In the genomic region with DNA sequence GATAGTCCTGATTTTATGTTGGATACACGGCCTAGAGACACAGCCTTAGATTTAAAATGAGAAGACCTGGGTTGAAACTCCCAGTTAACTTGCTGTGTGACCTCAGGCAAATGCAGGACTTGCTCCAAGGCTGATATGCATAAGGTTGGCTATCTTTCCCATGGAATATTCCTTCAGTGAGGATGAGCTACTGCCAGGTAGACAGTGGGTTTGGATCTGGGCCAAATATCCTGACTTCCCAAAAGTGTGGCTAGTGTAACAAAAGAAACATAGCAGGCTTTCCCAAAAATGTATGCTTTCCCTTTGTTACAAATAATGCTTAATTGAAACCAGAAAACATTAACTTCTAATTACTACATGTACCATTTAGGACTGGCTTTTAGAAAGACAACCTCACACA, we compare ENCODE assay signal across 8 cellular contexts. TPM values are rescaled to one million over a fixed set of nuclear protein-coding genes. Genes with fewer than 3 reads are reported as not detected.
DNase-seq lines count a peak whose midpoint lies in the region; FAIRE-seq and TF ChIP-seq lines count a peak whose summit lies in the region.

No MANE protein-coding gene starts in this region.

- no peak for DNase-seq in CD4-positive, alpha-beta memory T cell
- DNase-seq in NB4 (ENCODE audit: low read depth) (no peak), NCI-H2029 (lab: John Stamatoyannopoulos, UW) (no peak), NCI-H2081 treated with DMSO at 0.1 percent for 48 hours (lab: John Stamatoyannopoulos, UW) (no peak), germinal center (ENCODE audit: low spot score) (no peak), GM12892 (ENCODE audit: insufficient read length) (no peak)

- H3K4me3 ChIP-seq in CD4-positive, alpha-beta memory T cell (ENCODE audit: low read length in 2 of 2), result peak overlapping the region; percentile 4 to 82
- peak overlapping the region; percentile 80 for H3K4me3 ChIP-seq in NB4 (ENCODE audit: low read depth, low read length)
- H3K4me3 ChIP-seq in duodenal mucosa (ENCODE audit: low read depth in 1 of 2, low read length in 2 of 2), result peak overlapping the region; percentile 84 to 86
- peak overlapping the region; percentile 69 for H3K4me3 ChIP-seq in neuron (ENCODE audit: low read length)

- no peaks in the 10 kb centered on the region for H3K27me3 Mint-ChIP-seq in CD4-positive, alpha-beta memory T cell

- H3K9me3 ChIP-seq in CD4-positive, alpha-beta memory T cell (ENCODE audit: control insufficient read depth in 1 of 2, low read length in 2 of 2), result no peaks in the 10 kb centered on the region
- H3K9me3 ChIP-seq in duodenal mucosa (ENCODE audit: control insufficient read depth in 1 of 2, low read length in 2 of 2) (no peaks in the 10 kb centered on the region), neuron (ENCODE audit: low read length) (no peaks in the 10 kb centered on the region)

- peak overlapping the region; percentile 98 for H2AFZ ChIP-seq in neuron (ENCODE audit: low read depth, low read length)

- no peak for FAIRE-seq in GM12892 (lab: Jason Lieb, UNC)

- peak overlapping the region; percentile 86 to 96 (median 92) for H3K4me3 Mint-ChIP-seq in CD4-positive, alpha-beta memory T cell

- peaks cover 39 to 55% (median 49%) of the 10 kb centered on the region in 4 donors for H3K4me1 Mint-ChIP-seq in CD4-positive, alpha-beta memory T cell

- no peaks in the 10 kb centered on the region for H3K36me3 ChIP-seq in CD4-positive, alpha-beta memory T cell (ENCODE audit: insufficient read depth, low read length)
- H3K36me3 ChIP-seq in duodenal mucosa (ENCODE audit: control insufficient read depth in 1 of 2, insufficient read depth in 2 of 2, low read length in 2 of 2), result no peaks in the 10 kb centered on the region
- H3K36me3 ChIP-seq in neuron (ENCODE audit: insufficient read depth, low read length), result no peaks in the 10 kb centered on the region

- peak overlapping the region; percentile 68 for H3K27ac ChIP-seq in CD4-positive, alpha-beta memory T cell (ENCODE audit: low read depth, low read length)
- no peak overlapping the region for H3K27ac ChIP-seq in duodenal mucosa (ENCODE audit: low read depth, low read length)

- no peak for TF ChIP-seq CTCF in NB4 (IDR thresholded peaks at IDR 0.05; ENCODE audit: low read depth, low read length)

- TF ChIP-seq POLR2A in NB4 (IDR thresholded peaks at IDR 0.05; ENCODE audit: extremely low read depth, insufficient read length), result no peak
- no peak for TF ChIP-seq POLR2A in GM12892 (IDR thresholded peaks at IDR 0.05; ENCODE audit: low read depth, low read length)

- peaks cover 44% of the 10 kb centered on the region for H3K4me1 ChIP-seq in CD4-positive, alpha-beta memory T cell (ENCODE audit: insufficient read depth, low read length)
- peaks cover 20 to 32% of the 10 kb centered on the region in 2 donors for H3K4me1 ChIP-seq in duodenal mucosa (ENCODE audit: control insufficient read depth in 1 of 2, insufficient read depth in 2 of 2, low read length in 2 of 2)
- H3K4me1 ChIP-seq in neuron (ENCODE audit: insufficient read depth, low read length), result peaks cover 15% of the 10 kb centered on the region

- H3K27me3 ChIP-seq in CD4-positive, alpha-beta memory T cell (ENCODE audit: insufficient read depth, low read length), result no peaks in the 10 kb centered on the region
- no peaks in the 10 kb centered on the region for H3K27me3 ChIP-seq in duodenal mucosa (ENCODE audit: control insufficient read depth in 1 of 2, insufficient read depth in 2 of 2, low read length in 2 of 2)
- H3K27me3 ChIP-seq in neuron (ENCODE audit: insufficient read depth, low read length), result peaks cover 4% of the 10 kb centered on the region

- peak overlapping the region; percentile 86 to 98 (median 96) for H3K27ac Mint-ChIP-seq in CD4-positive, alpha-beta memory T cell

- H3K9ac ChIP-seq in duodenal mucosa (ENCODE audit: low read depth in 1 of 2, low read length in 2 of 2), result peak overlapping the region; percentile 70 to 91

- POLR2A ChIA-PET in CD4-positive, alpha-beta memory T cell (lab: Charles Lee; ENCODE audit: partially characterized antibody), result interaction anchor here (0.8 to 3.6 kb wide), 13 partner anchors 8 to 558 kb away, joined by 3 to 49 read pairs (median 7); a partner anchor contains a TSS

- CTCF ChIA-PET in CD4-positive, alpha-beta memory T cell (lab: Charles Lee; ENCODE audit: partially characterized antibody), result interaction anchor here (1.2 to 3.6 kb wide), 5 partner anchors 10 to 225 kb away, joined by 3 to 17 read pairs (median 4); a partner anchor contains a TSS

- peaks cover 4 to 16% of the 10 kb centered on the region in 2 donors for H3K36me3 Mint-ChIP-seq in CD4-positive, alpha-beta memory T cell

- peaks cover 0 to 2% (median 0%) of the 10 kb centered on the region in 8 donors for H3K9me3 Mint-ChIP-seq in CD4-positive, alpha-beta memory T cell

- intact Hi-C loops in CD4-positive, alpha-beta memory T cell (cut with micrococcal nuclease), result loop anchor here (1.0 to 10.0 kb wide), 5 partner anchors 65 to 1097 kb away; a partner anchor contains a TSS

RNA-seq across cellular contexts. Expression of a gene that starts 0.7 kb away (rescaled TPM):
- 10 to 100 TPM; 24.0 to 25.5 TPM for total RNA-seq in CD4-positive, alpha-beta memory T cell
- polyA plus RNA-seq in CD4-positive, alpha-beta memory T cell, result 10 to 100 TPM; 32.3 to 36.2 TPM
- 11.5 TPM for polyA plus RNA-seq in GM12892 (2012; ENCODE audit: missing spikeins)
